12 cellular contexts compared by ENCODE assay signal in the genomic region with DNA sequence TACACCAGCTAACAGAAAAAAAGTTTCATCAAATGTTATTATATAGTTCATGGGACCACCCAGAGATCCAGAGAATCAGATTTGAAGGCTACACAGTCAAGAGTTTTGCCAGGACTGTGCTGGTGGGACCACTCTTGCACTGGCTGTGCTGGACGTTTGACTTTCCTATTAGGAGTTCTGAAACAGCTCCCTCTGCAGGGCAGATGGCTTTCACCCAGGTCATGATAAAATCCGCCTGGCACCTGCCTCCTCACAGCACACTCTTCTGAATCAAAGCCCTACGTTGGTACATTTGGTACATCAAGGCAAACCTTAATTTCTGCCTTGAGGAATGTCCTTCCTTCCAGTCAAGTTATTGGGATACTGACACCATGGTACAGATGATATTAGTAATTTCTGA.
DNase-seq lines count a peak whose midpoint lies in the region; ATAC-seq and TF ChIP-seq lines count a peak whose summit lies in the region.
"Had no signal": no experiment of that assay in that cellular context is flagged by ENCODE, and none has a peak within 500 bp of the region (broad histone marks: within the 10 kb centered on the region; RNA-seq: fewer than 3 reads in every experiment).

No MANE protein-coding gene starts in this region.

- no peak for TF ChIP-seq RAD21 in SK-N-SH (IDR thresholded peaks at IDR 0.05; ENCODE audit: low read length)

- no peaks in the 10 kb centered on the region for H3K36me3 Mint-ChIP-seq in WTC11

- no peak for TF ChIP-seq EP300 in SK-N-SH (IDR thresholded peaks at IDR 0.05; ENCODE audit: borderline replicate concordance in 1 of 2, low read depth in 1 of 2, low read length in 1 of 2)

- POLR2A ChIA-PET in SK-N-SH (lab: Yijun Ruan, JAX) (no interaction called here), WTC11 (lab: Charles Lee) (no interaction called here)

- H3K9me3 ChIP-seq in SK-N-SH: no peaks in the 10 kb centered on the region
- peaks cover 3% of the 10 kb centered on the region for H3K9me3 ChIP-seq in osteoblast (ENCODE audit: low read depth, low read length)
- H3K9me3 ChIP-seq: adrenal gland, thoracic aorta had no signal

- 40% methylated on average over 3 of the region's 3 CpGs for WGBS in SK-N-SH (ENCODE audit: low lambda C conversion rate)

- H3K4me3 Mint-ChIP-seq in WTC11: no peak overlapping the region

- H3K27me3 Mint-ChIP-seq in WTC11 (ENCODE audit: low read depth): no peaks in the 10 kb centered on the region

- peak; percentile 45 for TF ChIP-seq CTCF in SK-N-SH (IDR thresholded peaks at IDR 0.05)
- TF ChIP-seq CTCF in KMS-11 (conservative IDR thresholded peaks at IDR 0.05; ENCODE audit: low read depth, low read length): peak; percentile 49
- peak; percentile 40; the same call in 1 of the 2 replicates for TF ChIP-seq CTCF in WTC11 (IDR thresholded peaks at IDR 0.05)
- peak; percentile 11 for TF ChIP-seq CTCF in osteoblast (IDR thresholded peaks at IDR 0.05; ENCODE audit: extremely low read depth, low read depth, low read length)

- H3K36me3 ChIP-seq in SK-N-SH (replicated peaks in 1 of 2; ENCODE audit: control insufficient read depth in 1 of 2, insufficient read depth in 2 of 2, low read length in 1 of 2) (no peaks in the 10 kb centered on the region), KMS-11 (ENCODE audit: insufficient read depth) (no peaks in the 10 kb centered on the region), osteoblast (ENCODE audit: insufficient read depth, low read length) (no peaks in the 10 kb centered on the region)
- H3K36me3 ChIP-seq: adrenal gland, thoracic aorta had no signal

- H3K79me2 ChIP-seq in SK-N-SH (ENCODE audit: insufficient read depth): no peaks in the 10 kb centered on the region
- no peaks in the 10 kb centered on the region for H3K79me2 ChIP-seq in KMS-11 (ENCODE audit: insufficient read depth, low read depth)
- H3K79me2 ChIP-seq in osteoblast (ENCODE audit: insufficient read depth, low read length): no peaks in the 10 kb centered on the region

- ATAC-seq in SK-N-SH treated with all-trans-retinoic acid at 6 μM for 48 hours: no peak
- ATAC-seq in WTC11: peak; percentile 78
- ATAC-seq in HG03354 (IDR thresholded peaks at IDR 0.05; ENCODE audit: poor library complexity, severe bottlenecking, unreplicated experiment): no peak
- no peak for ATAC-seq in GM21360 (IDR thresholded peaks at IDR 0.05; ENCODE audit: unreplicated experiment)

- H3K9me2 ChIP-seq in SK-N-SH: no peaks in the 10 kb centered on the region

- H3K4me2 ChIP-seq in SK-N-SH (no peak overlapping the region), KMS-11 (no peak overlapping the region), osteoblast (ENCODE audit: insufficient read depth, low read length) (no peak overlapping the region)

- H3K9ac ChIP-seq in SK-N-SH (no peak overlapping the region), KMS-11 (no peak overlapping the region)

- no peak overlapping the region for H3K4me3 ChIP-seq in SK-N-SH (ENCODE audit: low read depth in 2 of 2, low read length in 1 of 2)
- no peak overlapping the region for H3K4me3 ChIP-seq in KMS-11 (IDR thresholded peaks at IDR 0.05; ENCODE audit: insufficient read depth, low read depth, low read length)
- H3K4me3 ChIP-seq in osteoblast (ENCODE audit: insufficient read depth, low read length): no peak overlapping the region
- H3K4me3 ChIP-seq: adrenal gland, thoracic aorta had no signal

- H3K4me1 Mint-ChIP-seq in WTC11: no peaks in the 10 kb centered on the region

- H2AFZ ChIP-seq in SK-N-SH (ENCODE audit: low read depth) (no peak overlapping the region), KMS-11 (ENCODE audit: low read depth) (no peak overlapping the region), osteoblast (ENCODE audit: low read length) (no peak overlapping the region)

- H3K9me3 Mint-ChIP-seq in WTC11: 0 out of 2 replicates have a peak, but pooled peaks cover 3% of the 10 kb centered on the region

- H4K20me1 ChIP-seq in SK-N-SH (ENCODE audit: insufficient read depth) (no peaks in the 10 kb centered on the region), KMS-11 (ENCODE audit: insufficient read depth) (no peaks in the 10 kb centered on the region), osteoblast (ENCODE audit: insufficient read depth, low read length) (no peaks in the 10 kb centered on the region)

- H3K27me3 ChIP-seq in SK-N-SH (ENCODE audit: insufficient read depth): no peaks in the 10 kb centered on the region
- H3K27me3 ChIP-seq in KMS-11 (ENCODE audit: insufficient read depth, low read depth): no peaks in the 10 kb centered on the region
- H3K27me3 ChIP-seq in osteoblast (ENCODE audit: insufficient read depth, low read length): no peaks in the 10 kb centered on the region
- H3K27me3 ChIP-seq: adrenal gland had no signal

- no peaks in the 10 kb centered on the region for H3F3A ChIP-seq in SK-N-SH (replicated peaks; ENCODE audit: insufficient read depth)

- DNase-seq in SK-N-SH (no peak), WTC11 (ENCODE audit: low spot score) (peak; percentile 70), osteoblast (ENCODE audit: insufficient read length, low spot score, missing footprints) (no peak), activated T-cell treated with anti-CD3 and anti-CD28 coated beads for 4 hours (no peak)
- DNase-seq: activated CD4-positive, alpha-beta T cell treated with anti-CD3 and anti-CD28 coated beads for 1 hour; NCI-H1092 had no signal

- H3K27ac Mint-ChIP-seq in WTC11: no peak overlapping the region

- H3K27ac ChIP-seq in SK-N-SH (ENCODE audit: low read depth in 2 of 2, low read length in 1 of 2) (no peak overlapping the region), KMS-11 (no peak overlapping the region), osteoblast (ENCODE audit: low read depth, low read length) (no peak overlapping the region)
- H3K27ac ChIP-seq: adrenal gland, thoracic aorta had no signal

- H3K4me1 ChIP-seq in SK-N-SH (ENCODE audit: control insufficient read depth in 1 of 2, insufficient read depth in 2 of 2, low read depth in 1 of 2, low read length in 1 of 2) (no peaks in the 10 kb centered on the region; a peak in 1 of 4 replicates), KMS-11 (ENCODE audit: low read depth, poor library complexity, severe bottlenecking) (no peaks in the 10 kb centered on the region), osteoblast (ENCODE audit: insufficient read depth, low read length) (no peaks in the 10 kb centered on the region)

- CTCF ChIA-PET in SK-N-SH (lab: Yijun Ruan, JAX) (no interaction called here), WTC11 (lab: Charles Lee) (interaction anchor here (0.5 to 1.5 kb wide), 13 partner anchors 8 to 1006 kb away, joined by 3 to 9 read pairs (median 4); no protein-coding TSS in a partner anchor)

TF ChIP-seq in SK-N-SH, 30 proteins besides CTCF, POLR2A, EP300 and RAD21:
- TF ChIP-seq GABPA (IDR thresholded peaks at IDR 0.05; ENCODE audit: low read depth): no peak
- no peak for TF ChIP-seq SIN3A (IDR thresholded peaks at IDR 0.05; ENCODE audit: borderline replicate concordance, low read depth, low read length)
- TF ChIP-seq NFIC (IDR thresholded peaks at IDR 0.05; ENCODE audit: borderline replicate concordance): no peak
- no peak for TF ChIP-seq TAF1 (IDR thresholded peaks at IDR 0.05; ENCODE audit: borderline replicate concordance, low read depth, low read length)

TF ChIP-seq in SK-N-SH treated with all-trans-retinoic acid at 6 μM for 48 hours, 23 proteins besides CTCF, POLR2A, EP300 and RAD21 (continues in another document):
- TF ChIP-seq PPARA (CRISPR knock-in tag; IDR thresholded peaks at IDR 0.05; ENCODE audit: borderline replicate concordance): no peak
- no peak for TF ChIP-seq CREB5 (CRISPR knock-in tag; IDR thresholded peaks at IDR 0.05; ENCODE audit: low read depth)

TF ChIP-seq in WTC11, 78 proteins besides CTCF, POLR2A, EP300 and RAD21 (continues in another document):
- TF ChIP-seq ZNF317 (CRISPR knock-in tag; IDR thresholded peaks at IDR 0.05; ENCODE audit: borderline replicate concordance, low read depth) (no peak), ZNF423 (CRISPR knock-in tag; IDR thresholded peaks at IDR 0.05) (no peak), RORB (CRISPR knock-in tag; IDR thresholded peaks at IDR 0.05) (no peak), ZNF263 (CRISPR knock-in tag; IDR thresholded peaks at IDR 0.05; ENCODE audit: low read depth) (no peak), GRHL2 (CRISPR knock-in tag; IDR thresholded peaks at IDR 0.05; ENCODE audit: insufficient replicate concordance, severe bottlenecking) (no peak), ZNF416 (CRISPR knock-in tag; IDR thresholded peaks at IDR 0.05) (no peak), SMAD4 (CRISPR knock-in tag; IDR thresholded peaks at IDR 0.05) (no peak)
- TF ChIP-seq, protein P1, sequence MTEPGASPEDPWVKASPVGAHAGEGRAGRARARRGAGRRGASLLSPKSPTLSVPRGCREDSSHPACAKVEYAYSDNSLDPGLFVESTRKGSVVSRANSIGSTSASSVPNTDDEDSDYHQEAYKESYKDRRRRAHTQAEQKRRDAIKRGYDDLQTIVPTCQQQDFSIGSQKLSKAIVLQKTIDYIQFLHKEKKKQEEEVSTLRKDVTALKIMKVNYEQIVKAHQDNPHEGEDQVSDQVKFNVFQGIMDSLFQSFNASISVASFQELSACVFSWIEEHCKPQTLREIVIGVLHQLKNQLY (CRISPR knock-in tag; IDR thresholded peaks at IDR 0.05): no peak
- TF ChIP-seq, protein P2, sequence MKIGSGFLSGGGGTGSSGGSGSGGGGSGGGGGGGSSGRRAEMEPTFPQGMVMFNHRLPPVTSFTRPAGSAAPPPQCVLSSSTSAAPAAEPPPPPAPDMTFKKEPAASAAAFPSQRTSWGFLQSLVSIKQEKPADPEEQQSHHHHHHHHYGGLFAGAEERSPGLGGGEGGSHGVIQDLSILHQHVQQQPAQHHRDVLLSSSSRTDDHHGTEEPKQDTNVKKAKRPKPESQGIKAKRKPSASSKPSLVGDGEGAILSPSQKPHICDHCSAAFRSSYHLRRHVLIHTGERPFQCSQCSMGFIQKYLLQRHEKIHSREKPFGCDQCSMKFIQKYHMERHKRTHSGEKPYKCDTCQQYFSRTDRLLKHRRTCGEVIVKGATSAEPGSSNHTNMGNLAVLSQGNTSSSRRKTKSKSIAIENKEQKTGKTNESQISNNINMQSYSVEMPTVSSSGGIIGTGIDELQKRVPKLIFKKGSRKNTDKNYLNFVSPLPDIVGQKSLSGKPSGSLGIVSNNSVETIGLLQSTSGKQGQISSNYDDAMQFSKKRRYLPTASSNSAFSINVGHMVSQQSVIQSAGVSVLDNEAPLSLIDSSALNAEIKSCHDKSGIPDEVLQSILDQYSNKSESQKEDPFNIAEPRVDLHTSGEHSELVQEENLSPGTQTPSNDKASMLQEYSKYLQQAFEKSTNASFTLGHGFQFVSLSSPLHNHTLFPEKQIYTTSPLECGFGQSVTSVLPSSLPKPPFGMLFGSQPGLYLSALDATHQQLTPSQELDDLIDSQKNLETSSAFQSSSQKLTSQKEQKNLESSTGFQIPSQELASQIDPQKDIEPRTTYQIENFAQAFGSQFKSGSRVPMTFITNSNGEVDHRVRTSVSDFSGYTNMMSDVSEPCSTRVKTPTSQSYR (CRISPR knock-in tag; IDR thresholded peaks at IDR 0.05): no peak

Comparison
In these comparisons a context has a peak if more than half of its experiments do, and no peak if none do; other contexts are left out.
1. Of the 6 proteins assayed by ChIP-seq in both WTC11 and SK-N-SH: peak only in WTC11: none; only in SK-N-SH: none; in both: CTCF; in neither: 5.